In the genomic region with DNA sequence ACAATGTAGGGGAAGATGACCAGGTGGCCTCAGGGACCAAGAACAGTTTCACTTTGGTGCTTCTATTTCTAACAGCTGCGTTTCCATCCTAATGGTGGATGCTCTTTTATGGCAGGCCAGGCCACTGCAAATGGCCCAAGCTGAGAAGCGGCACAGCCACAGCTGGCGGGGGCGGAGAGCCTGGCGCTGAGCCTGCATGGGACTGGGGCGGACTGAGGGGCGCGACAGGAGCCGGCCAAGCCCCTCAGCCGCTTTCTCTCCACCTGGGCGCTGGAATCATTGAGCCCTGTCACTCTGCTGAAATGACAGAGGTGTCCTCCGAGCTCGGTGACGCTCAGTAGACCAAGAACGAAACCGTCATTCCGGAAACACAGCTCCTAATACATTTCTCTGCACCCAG, we compare ENCODE assay signal across 1 cellular context.
TF ChIP-seq lines count a peak whose summit lies in the region.

No MANE protein-coding gene starts in this region.

TF ChIP-seq in GM23338, 12 proteins besides CTCF, POLR2A, EP300 and RAD21 (continued from another document):
- TF ChIP-seq ETS1 (IDR thresholded peaks at IDR 0.05) (no peak), POLR2AphosphoS5 (IDR thresholded peaks at IDR 0.05; ENCODE audit: low read depth) (no peak), JUNB (IDR thresholded peaks at IDR 0.05; ENCODE audit: unreplicated experiment) (no peak), NANOG (IDR thresholded peaks at IDR 0.05; ENCODE audit: borderline replicate concordance) (no peak), EZH2phosphoT487 (IDR thresholded peaks at IDR 0.05; ENCODE audit: unreplicated experiment) (no peak), ZNF331 (CRISPR knock-in tag; IDR thresholded peaks at IDR 0.05; ENCODE audit: low read depth) (no peak), STAT1 (IDR thresholded peaks at IDR 0.05; ENCODE audit: unreplicated experiment) (no peak), CREB1 (CRISPR knock-in tag; IDR thresholded peaks at IDR 0.05; ENCODE audit: low read depth) (no peak), EZH2 (IDR thresholded peaks at IDR 0.05; ENCODE audit: low read depth, unreplicated experiment) (no peak)
- TF ChIP-seq, protein P1, sequence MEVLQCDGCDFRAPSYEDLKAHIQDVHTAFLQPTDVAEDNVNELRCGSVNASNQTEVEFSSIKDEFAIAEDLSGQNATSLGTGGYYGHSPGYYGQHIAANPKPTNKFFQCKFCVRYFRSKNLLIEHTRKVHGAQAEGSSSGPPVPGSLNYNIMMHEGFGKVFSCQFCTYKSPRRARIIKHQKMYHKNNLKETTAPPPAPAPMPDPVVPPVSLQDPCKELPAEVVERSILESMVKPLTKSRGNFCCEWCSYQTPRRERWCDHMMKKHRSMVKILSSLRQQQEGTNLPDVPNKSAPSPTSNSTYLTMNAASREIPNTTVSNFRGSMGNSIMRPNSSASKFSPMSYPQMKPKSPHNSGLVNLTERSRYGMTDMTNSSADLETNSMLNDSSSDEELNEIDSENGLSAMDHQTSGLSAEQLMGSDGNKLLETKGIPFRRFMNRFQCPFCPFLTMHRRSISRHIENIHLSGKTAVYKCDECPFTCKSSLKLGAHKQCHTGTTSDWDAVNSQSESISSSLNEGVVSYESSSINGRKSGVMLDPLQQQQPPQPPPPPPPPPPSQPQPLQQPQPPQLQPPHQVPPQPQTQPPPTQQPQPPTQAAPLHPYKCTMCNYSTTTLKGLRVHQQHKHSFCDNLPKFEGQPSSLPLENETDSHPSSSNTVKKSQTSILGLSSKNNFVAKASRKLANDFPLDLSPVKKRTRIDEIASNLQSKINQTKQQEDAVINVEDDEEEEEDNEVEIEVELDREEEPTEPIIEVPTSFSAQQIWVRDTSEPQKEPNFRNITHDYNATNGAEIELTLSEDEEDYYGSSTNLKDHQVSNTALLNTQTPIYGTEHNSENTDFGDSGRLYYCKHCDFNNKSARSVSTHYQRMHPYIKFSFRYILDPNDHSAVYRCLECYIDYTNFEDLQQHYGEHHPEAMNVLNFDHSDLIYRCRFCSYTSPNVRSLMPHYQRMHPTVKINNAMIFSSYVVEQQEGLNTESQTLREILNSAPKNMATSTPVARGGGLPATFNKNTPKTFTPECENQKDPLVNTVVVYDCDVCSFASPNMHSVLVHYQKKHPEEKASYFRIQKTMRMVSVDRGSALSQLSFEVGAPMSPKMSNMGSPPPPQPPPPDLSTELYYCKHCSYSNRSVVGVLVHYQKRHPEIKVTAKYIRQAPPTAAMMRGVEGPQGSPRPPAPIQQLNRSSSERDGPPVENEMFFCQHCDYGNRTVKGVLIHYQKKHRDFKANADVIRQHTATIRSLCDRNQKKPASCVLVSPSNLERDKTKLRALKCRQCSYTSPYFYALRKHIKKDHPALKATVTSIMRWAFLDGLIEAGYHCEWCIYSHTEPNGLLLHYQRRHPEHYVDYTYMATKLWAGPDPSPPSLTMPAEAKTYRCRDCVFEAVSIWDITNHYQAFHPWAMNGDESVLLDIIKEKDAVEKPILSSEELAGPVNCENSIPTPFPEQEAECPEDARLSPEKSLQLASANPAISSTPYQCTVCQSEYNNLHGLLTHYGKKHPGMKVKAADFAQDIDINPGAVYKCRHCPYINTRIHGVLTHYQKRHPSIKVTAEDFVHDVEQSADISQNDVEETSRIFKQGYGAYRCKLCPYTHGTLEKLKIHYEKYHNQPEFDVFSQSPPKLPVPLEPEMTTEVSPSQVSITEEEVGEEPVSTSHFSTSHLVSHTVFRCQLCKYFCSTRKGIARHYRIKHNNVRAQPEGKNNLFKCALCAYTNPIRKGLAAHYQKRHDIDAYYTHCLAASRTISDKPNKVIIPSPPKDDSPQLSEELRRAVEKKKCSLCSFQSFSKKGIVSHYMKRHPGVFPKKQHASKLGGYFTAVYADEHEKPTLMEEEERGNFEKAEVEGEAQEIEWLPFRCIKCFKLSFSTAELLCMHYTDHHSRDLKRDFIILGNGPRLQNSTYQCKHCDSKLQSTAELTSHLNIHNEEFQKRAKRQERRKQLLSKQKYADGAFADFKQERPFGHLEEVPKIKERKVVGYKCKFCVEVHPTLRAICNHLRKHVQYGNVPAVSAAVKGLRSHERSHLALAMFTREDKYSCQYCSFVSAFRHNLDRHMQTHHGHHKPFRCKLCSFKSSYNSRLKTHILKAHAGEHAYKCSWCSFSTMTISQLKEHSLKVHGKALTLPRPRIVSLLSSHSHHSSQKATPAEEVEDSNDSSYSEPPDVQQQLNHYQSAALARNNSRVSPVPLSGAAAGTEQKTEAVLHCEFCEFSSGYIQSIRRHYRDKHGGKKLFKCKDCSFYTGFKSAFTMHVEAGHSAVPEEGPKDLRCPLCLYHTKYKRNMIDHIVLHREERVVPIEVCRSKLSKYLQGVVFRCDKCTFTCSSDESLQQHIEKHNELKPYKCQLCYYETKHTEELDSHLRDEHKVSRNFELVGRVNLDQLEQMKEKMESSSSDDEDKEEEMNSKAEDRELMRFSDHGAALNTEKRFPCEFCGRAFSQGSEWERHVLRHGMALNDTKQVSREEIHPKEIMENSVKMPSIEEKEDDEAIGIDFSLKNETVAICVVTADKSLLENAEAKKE (CRISPR knock-in tag; IDR thresholded peaks at IDR 0.05), result no peak
- TF ChIP-seq, protein P2, sequence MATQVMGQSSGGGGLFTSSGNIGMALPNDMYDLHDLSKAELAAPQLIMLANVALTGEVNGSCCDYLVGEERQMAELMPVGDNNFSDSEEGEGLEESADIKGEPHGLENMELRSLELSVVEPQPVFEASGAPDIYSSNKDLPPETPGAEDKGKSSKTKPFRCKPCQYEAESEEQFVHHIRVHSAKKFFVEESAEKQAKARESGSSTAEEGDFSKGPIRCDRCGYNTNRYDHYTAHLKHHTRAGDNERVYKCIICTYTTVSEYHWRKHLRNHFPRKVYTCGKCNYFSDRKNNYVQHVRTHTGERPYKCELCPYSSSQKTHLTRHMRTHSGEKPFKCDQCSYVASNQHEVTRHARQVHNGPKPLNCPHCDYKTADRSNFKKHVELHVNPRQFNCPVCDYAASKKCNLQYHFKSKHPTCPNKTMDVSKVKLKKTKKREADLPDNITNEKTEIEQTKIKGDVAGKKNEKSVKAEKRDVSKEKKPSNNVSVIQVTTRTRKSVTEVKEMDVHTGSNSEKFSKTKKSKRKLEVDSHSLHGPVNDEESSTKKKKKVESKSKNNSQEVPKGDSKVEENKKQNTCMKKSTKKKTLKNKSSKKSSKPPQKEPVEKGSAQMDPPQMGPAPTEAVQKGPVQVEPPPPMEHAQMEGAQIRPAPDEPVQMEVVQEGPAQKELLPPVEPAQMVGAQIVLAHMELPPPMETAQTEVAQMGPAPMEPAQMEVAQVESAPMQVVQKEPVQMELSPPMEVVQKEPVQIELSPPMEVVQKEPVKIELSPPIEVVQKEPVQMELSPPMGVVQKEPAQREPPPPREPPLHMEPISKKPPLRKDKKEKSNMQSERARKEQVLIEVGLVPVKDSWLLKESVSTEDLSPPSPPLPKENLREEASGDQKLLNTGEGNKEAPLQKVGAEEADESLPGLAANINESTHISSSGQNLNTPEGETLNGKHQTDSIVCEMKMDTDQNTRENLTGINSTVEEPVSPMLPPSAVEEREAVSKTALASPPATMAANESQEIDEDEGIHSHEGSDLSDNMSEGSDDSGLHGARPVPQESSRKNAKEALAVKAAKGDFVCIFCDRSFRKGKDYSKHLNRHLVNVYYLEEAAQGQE (IDR thresholded peaks at IDR 0.05; ENCODE audit: unreplicated experiment), result no peak
TF ChIP-seq in GM23338: peak in this region for 0.
